8 cellular contexts compared by ENCODE assay signal in the genomic region with DNA sequence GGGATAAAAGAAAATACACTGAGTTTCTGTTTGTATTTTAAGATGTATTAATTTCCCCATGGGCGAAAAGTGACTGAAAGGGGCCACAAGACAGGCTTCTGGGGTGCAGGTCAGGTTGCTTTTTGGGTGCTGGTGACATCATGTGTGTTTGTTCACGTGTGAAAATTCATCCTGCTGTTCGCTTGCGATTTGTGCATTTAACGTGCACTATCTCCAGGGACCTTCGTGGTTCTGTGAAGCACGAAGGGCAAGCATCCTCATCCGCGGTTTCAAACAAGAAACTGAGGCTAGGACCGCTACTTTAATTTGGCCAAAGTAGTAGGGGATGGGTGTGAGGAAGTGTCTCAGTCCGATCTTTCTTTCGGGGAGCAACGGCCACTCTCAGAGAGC. TPM values are rescaled to one million over a fixed set of nuclear protein-coding genes. Genes with fewer than 3 reads are reported as not detected.
DNase-seq lines count a peak whose midpoint lies in the region; ATAC-seq and TF ChIP-seq lines count a peak whose summit lies in the region.

No MANE protein-coding gene starts in this region.

- no peak for TF ChIP-seq CTCF in hepatocyte (IDR thresholded peaks at IDR 0.05; ENCODE audit: poor library complexity)

- no peaks in the 10 kb centered on the region for H3K9me3 ChIP-seq in hepatocyte (ENCODE audit: low read depth)

- H3K9me2 ChIP-seq in hepatocyte (replicated peaks; ENCODE audit: insufficient read depth) = no peaks in the 10 kb centered on the region

- peak overlapping the region; percentile 74 for H3K27ac Mint-ChIP-seq in T-helper 2 cell treated with Interferon-gamma antibody and Interleukin-4, amounts not matched to agents 5 μg/mL and 100 μg/mL, for 36 hours
- H3K27ac Mint-ChIP-seq in stimulated activated memory B cell treated with anti-CD40 and anti-IgM and Interleukin-4, amounts not matched to agents 10 μg/mL and 1 μg/mL and 100 μg/mL, for 72 hours = no peak overlapping the region

- no peaks in the 10 kb centered on the region for H3K9me3 Mint-ChIP-seq in T-helper 2 cell treated with Interferon-gamma antibody and Interleukin-4, amounts not matched to agents 5 μg/mL and 100 μg/mL, for 36 hours
- no peaks in the 10 kb centered on the region for H3K9me3 Mint-ChIP-seq in stimulated activated memory B cell treated with anti-CD40 and anti-IgM and Interleukin-4, amounts not matched to agents 10 μg/mL and 1 μg/mL and 100 μg/mL, for 72 hours

- peaks cover 28% of the 10 kb centered on the region for H3K79me2 ChIP-seq in hepatocyte

- peaks cover 15% of the 10 kb centered on the region for H3K4me1 ChIP-seq in hepatocyte (ENCODE audit: insufficient read depth)

- no peaks in the 10 kb centered on the region for H3K36me3 ChIP-seq in hepatocyte (replicated peaks; ENCODE audit: insufficient read depth, low read depth)

- H2AFZ ChIP-seq in hepatocyte = peak overlapping the region; percentile 66

- DNase-seq in DMS53 (lab: John Stamatoyannopoulos, UW) = peak; percentile 55
- DNase-seq in DMS53 treated with DMSO at 0.1 percent for 48 hours (lab: John Stamatoyannopoulos, UW; ENCODE audit: unreplicated experiment) = no peak
- DNase-seq in T-helper 2 cell treated with Interferon-gamma antibody and Interleukin-4, amounts not matched to agents 5 μg/mL and 100 μg/mL, for 36 hours (ENCODE audit: low spot score) = no peak
- no peak for DNase-seq in hepatocyte (ENCODE audit: low spot score)
- no peak for DNase-seq in NCI-H345 treated with DMSO at 0.1 percent for 48 hours (lab: John Stamatoyannopoulos, UW; ENCODE audit: unreplicated experiment)
- DNase-seq in NCI-H524 treated with DMSO at 0.1 percent for 48 hours (lab: John Stamatoyannopoulos, UW) = no peak

- peak overlapping the region; percentile 41 for H3K4me3 ChIP-seq in hepatocyte

- H3K27me3 Mint-ChIP-seq in T-helper 2 cell treated with Interferon-gamma antibody and Interleukin-4, amounts not matched to agents 5 μg/mL and 100 μg/mL, for 36 hours (ENCODE audit: low read depth) = peaks cover 18% of the 10 kb centered on the region
- H3K27me3 Mint-ChIP-seq in stimulated activated memory B cell treated with anti-CD40 and anti-IgM and Interleukin-4, amounts not matched to agents 10 μg/mL and 1 μg/mL and 100 μg/mL, for 72 hours = peaks cover 16% of the 10 kb centered on the region

- peaks cover 21% of the 10 kb centered on the region for H4K20me1 ChIP-seq in hepatocyte (ENCODE audit: insufficient read depth, poor library complexity, severe bottlenecking)

- H3K4me3 Mint-ChIP-seq in T-helper 2 cell treated with Interferon-gamma antibody and Interleukin-4, amounts not matched to agents 5 μg/mL and 100 μg/mL, for 36 hours = peak overlapping the region; percentile 86
- peak overlapping the region; percentile 82 for H3K4me3 Mint-ChIP-seq in stimulated activated memory B cell treated with anti-CD40 and anti-IgM and Interleukin-4, amounts not matched to agents 10 μg/mL and 1 μg/mL and 100 μg/mL, for 72 hours

- H3K27ac ChIP-seq in hepatocyte = peak overlapping the region; percentile 39

- no peak for ATAC-seq in stimulated activated memory B cell treated with anti-CD40 and anti-IgM and Interleukin-4, amounts not matched to agents 10 μg/mL and 1 μg/mL and 100 μg/mL, for 72 hours
- ATAC-seq in HG03457 (IDR thresholded peaks at IDR 0.05; ENCODE audit: unreplicated experiment) = no peak

- H3K4me2 ChIP-seq in hepatocyte = peak overlapping the region; percentile 89

- H3K4me1 Mint-ChIP-seq in T-helper 2 cell treated with Interferon-gamma antibody and Interleukin-4, amounts not matched to agents 5 μg/mL and 100 μg/mL, for 36 hours (ENCODE audit: low read depth) = peaks cover 19% of the 10 kb centered on the region
- H3K4me1 Mint-ChIP-seq in stimulated activated memory B cell treated with anti-CD40 and anti-IgM and Interleukin-4, amounts not matched to agents 10 μg/mL and 1 μg/mL and 100 μg/mL, for 72 hours = peaks cover 23% of the 10 kb centered on the region

- H3K36me3 Mint-ChIP-seq in T-helper 2 cell treated with Interferon-gamma antibody and Interleukin-4, amounts not matched to agents 5 μg/mL and 100 μg/mL, for 36 hours (ENCODE audit: low read depth) = no peaks in the 10 kb centered on the region
- no peaks in the 10 kb centered on the region for H3K36me3 Mint-ChIP-seq in stimulated activated memory B cell treated with anti-CD40 and anti-IgM and Interleukin-4, amounts not matched to agents 10 μg/mL and 1 μg/mL and 100 μg/mL, for 72 hours

- WGBS in hepatocyte (ENCODE audit: low lambda C conversion rate, missing lambda C conversion rate) = 10% methylated on average over 13 of the region's 13 CpGs

- H3K27me3 ChIP-seq in hepatocyte = no peaks in the 10 kb centered on the region

RNA-seq across cellular contexts. Expression of a gene that starts 1.6 kb away (rescaled TPM):
- total RNA-seq in hepatocyte = 26.4 and 35.4 TPM in 2 replicates
- polyA plus RNA-seq in hepatocyte = 24.2 and 26.6 TPM in 2 replicates
